Comparison of ENCODE assay signal across 11 cellular contexts in genomic region chr1:1357871-1358432, GRCh38. TPM values are rescaled to one million over a fixed set of nuclear protein-coding genes. Genes with fewer than 3 reads are reported as not detected.
DNase-seq lines count a peak whose midpoint lies in the region; ATAC-seq and TF ChIP-seq lines count a peak whose summit lies in the region.
"Had no signal": no experiment of that assay in that cellular context is flagged by ENCODE, and none has a peak within 500 bp of the region (broad histone marks: within the 10 kb centered on the region; RNA-seq: fewer than 3 reads in every experiment).

No MANE protein-coding gene starts in this region.

- TF ChIP-seq POLR2A in spleen (IDR thresholded peaks at IDR 0.05) = no peak

- TF ChIP-seq CTCF in choroid plexus epithelial cell (conservative IDR thresholded peaks at IDR 0.05; ENCODE audit: low read depth, low read length) = no peak
- no peak for TF ChIP-seq CTCF in left lung (IDR thresholded peaks at IDR 0.05)
- TF ChIP-seq CTCF in spleen (IDR thresholded peaks at IDR 0.05 in 8 of 11, conservative IDR thresholded peaks at IDR 0.05 in 3 of 11) = no peak
- no peak for TF ChIP-seq CTCF in GM13977 (IDR thresholded peaks at IDR 0.05; ENCODE audit: extremely low read depth, insufficient read depth, missing control alignments)
- TF ChIP-seq CTCF in GM20000 (IDR thresholded peaks at IDR 0.05; ENCODE audit: extremely low read depth, missing control alignments) = no peak

- WGBS in spleen, 5 donors = 21 to 32% (median 24%) methylated on average over 10 to 18 of the region's 18 CpGs

- ATAC-seq in left lung (no peak), GM18861 (IDR thresholded peaks at IDR 0.05; ENCODE audit: unreplicated experiment) (no peak)

- H3K27me3 ChIP-seq in H7 (ENCODE audit: control insufficient read depth, insufficient read depth, low read length) = peaks cover 18% of the 10 kb centered on the region
- peaks cover 21 to 94% of the 10 kb centered on the region in 2 donors for H3K27me3 ChIP-seq in left lung
- peaks cover 4 to 92% (median 62%) of the 10 kb centered on the region in 7 donors for H3K27me3 ChIP-seq in spleen (replicated peaks in 1 of 7)

- H3K36me3 ChIP-seq in H7 (replicated peaks; ENCODE audit: control insufficient read depth, insufficient read depth, low read length) (no peaks in the 10 kb centered on the region), left lung (no peaks in the 10 kb centered on the region), spleen (peaks cover 0 to 22% (median 0%) of the 10 kb centered on the region in 6 donors)

- DNase-seq in H7 (no peak), choroid plexus epithelial cell (ENCODE audit: low read depth) (peak; percentile 29), left lung (no peak), spleen (no peak), GM13977 (ENCODE audit: low spot score) (no peak), GM20000 (ENCODE audit: low spot score) (no peak), DMS114 treated with DMSO at 0.1 percent for 48 hours (lab: John Stamatoyannopoulos, UW; ENCODE audit: unreplicated experiment) (no peak)
- DNase-seq: activated naive CD4-positive, alpha-beta T cell; Karpas-422 had no signal

- in situ Hi-C loops in GM13977 (cut with MboI; ENCODE audit: low pct_unique_long_range_greater_than_20kb, low sequenced_read_pairs, unreplicated experiment) = no loop called here

- H3K27ac ChIP-seq in left lung (peak overlapping the region; percentile 66 to 87), spleen (peak overlapping the region; percentile 13 to 83 (median 71))

- H3K9me3 ChIP-seq in left lung = no peaks in the 10 kb centered on the region
- no peaks in the 10 kb centered on the region for H3K9me3 ChIP-seq in spleen

- intact Hi-C loops in left lung (cut with DNase I) = no loop called here
- intact Hi-C loops in spleen (cut with DNase I; ENCODE audit: low total_unique reads) = no loop called here

- H3K4me3 ChIP-seq in H7 (ENCODE audit: insufficient read depth, low read depth, low read length) (peak overlapping the region; percentile 56), choroid plexus epithelial cell (ENCODE audit: low read depth, low read length) (peak overlapping the region; percentile 62), left lung (peak overlapping the region; percentile 40 to 42), spleen (peak overlapping the region; percentile 15 to 64 (median 36))

- H3K4me1 ChIP-seq in left lung (peaks cover 17 to 36% of the 10 kb centered on the region in 2 donors), spleen (peaks cover 0 to 85% (median 42%) of the 10 kb centered on the region in 6 donors)

RNA-seq across cellular contexts. Expression of gene MXRA8, which starts 0.4 kb away (rescaled TPM):
- 54.2 and 80.1 TPM in 2 replicates for total RNA-seq in H7 (2014; rRNA removed; shearing (Covaris generic))
- total RNA-seq in left lung (100 to 1,000 TPM in 1 of 2 donors, 10 to 100 TPM in 1; 78.3 to 129 TPM), spleen (10 to 100 TPM; 25.9 to 71.7 (median 49.3) TPM)
- polyA plus RNA-seq in spleen = 10 to 100 TPM; 37.9 to 57.5 (median 44.8) TPM

RNA-seq across cellular contexts. Expression of gene DVL1, which starts 8.7 kb away (rescaled TPM):
- 189 and 191 TPM in 2 replicates for total RNA-seq in H7 (2014; rRNA removed; shearing (Covaris generic))
- total RNA-seq in left lung = 10 to 100 TPM; 67.4 to 81.2 TPM
- 10 to 100 TPM; 34.4 to 59.1 (median 40.1) TPM for total RNA-seq in spleen
- polyA plus RNA-seq in spleen = 10 to 100 TPM; 18.1 to 57.3 (median 27.7) TPM

RNA-seq across cellular contexts. Expression of gene AURKAIP1, which starts 17.1 kb away (rescaled TPM):
- 275 and 320 TPM in 2 replicates for total RNA-seq in H7 (2014; rRNA removed; shearing (Covaris generic))
- total RNA-seq in left lung (100 to 1,000 TPM in 1 of 2 donors, 10 to 100 TPM in 1; 99.3 to 127 TPM), spleen (10 to 100 TPM; 61.3 to 85.1 (median 71.7) TPM)
- polyA plus RNA-seq in spleen = 100 to 1,000 TPM; 149 to 174 (median 151) TPM

RNA-seq across cellular contexts. Expression of gene TAS1R3, which starts 26.9 kb away (rescaled TPM):
- total RNA-seq in H7 (2014; rRNA removed; shearing (Covaris generic)) = 0.14 TPM in 1 of 2 replicates, not detected in the other
- total RNA-seq in left lung = under 1 TPM; 0.20 to 0.37 TPM
- total RNA-seq in spleen = 1 to 10 TPM in 6 of 7 donors, under 1 TPM in 1; 0.77 to 5.9 (median 3.0) TPM
- polyA plus RNA-seq in spleen = 1 to 10 TPM in 1 of 3 donors, under 1 TPM in 2; 0.23 to 1.6 (median 0.37) TPM
- total RNA-seq: H4 had no signal

RNA-seq across cellular contexts. Expression of gene CPTP, which starts 33.4 kb away (rescaled TPM):
- 25.0 and 27.7 TPM in 2 replicates for total RNA-seq in H7 (2014; rRNA removed; shearing (Covaris generic))
- total RNA-seq in left lung = 10 to 100 TPM; 24.5 to 25.2 TPM
- total RNA-seq in spleen = 10 to 100 TPM; 16.9 to 42.1 (median 29.1) TPM
- polyA plus RNA-seq in spleen = 10 to 100 TPM in 2 of 3 donors, 1 to 10 TPM in 1; 7.5 to 24.9 (median 10.4) TPM
